ENCODE assay signal across 1 cellular context in genomic region chr7:489876-490275, GRCh38.
TF ChIP-seq lines count a peak whose summit lies in the region.

No MANE protein-coding gene starts in this region.

TF ChIP-seq in GM23338, 12 proteins besides CTCF, POLR2A, EP300 and RAD21 (continued from another document):
- TF ChIP-seq, protein P1, sequence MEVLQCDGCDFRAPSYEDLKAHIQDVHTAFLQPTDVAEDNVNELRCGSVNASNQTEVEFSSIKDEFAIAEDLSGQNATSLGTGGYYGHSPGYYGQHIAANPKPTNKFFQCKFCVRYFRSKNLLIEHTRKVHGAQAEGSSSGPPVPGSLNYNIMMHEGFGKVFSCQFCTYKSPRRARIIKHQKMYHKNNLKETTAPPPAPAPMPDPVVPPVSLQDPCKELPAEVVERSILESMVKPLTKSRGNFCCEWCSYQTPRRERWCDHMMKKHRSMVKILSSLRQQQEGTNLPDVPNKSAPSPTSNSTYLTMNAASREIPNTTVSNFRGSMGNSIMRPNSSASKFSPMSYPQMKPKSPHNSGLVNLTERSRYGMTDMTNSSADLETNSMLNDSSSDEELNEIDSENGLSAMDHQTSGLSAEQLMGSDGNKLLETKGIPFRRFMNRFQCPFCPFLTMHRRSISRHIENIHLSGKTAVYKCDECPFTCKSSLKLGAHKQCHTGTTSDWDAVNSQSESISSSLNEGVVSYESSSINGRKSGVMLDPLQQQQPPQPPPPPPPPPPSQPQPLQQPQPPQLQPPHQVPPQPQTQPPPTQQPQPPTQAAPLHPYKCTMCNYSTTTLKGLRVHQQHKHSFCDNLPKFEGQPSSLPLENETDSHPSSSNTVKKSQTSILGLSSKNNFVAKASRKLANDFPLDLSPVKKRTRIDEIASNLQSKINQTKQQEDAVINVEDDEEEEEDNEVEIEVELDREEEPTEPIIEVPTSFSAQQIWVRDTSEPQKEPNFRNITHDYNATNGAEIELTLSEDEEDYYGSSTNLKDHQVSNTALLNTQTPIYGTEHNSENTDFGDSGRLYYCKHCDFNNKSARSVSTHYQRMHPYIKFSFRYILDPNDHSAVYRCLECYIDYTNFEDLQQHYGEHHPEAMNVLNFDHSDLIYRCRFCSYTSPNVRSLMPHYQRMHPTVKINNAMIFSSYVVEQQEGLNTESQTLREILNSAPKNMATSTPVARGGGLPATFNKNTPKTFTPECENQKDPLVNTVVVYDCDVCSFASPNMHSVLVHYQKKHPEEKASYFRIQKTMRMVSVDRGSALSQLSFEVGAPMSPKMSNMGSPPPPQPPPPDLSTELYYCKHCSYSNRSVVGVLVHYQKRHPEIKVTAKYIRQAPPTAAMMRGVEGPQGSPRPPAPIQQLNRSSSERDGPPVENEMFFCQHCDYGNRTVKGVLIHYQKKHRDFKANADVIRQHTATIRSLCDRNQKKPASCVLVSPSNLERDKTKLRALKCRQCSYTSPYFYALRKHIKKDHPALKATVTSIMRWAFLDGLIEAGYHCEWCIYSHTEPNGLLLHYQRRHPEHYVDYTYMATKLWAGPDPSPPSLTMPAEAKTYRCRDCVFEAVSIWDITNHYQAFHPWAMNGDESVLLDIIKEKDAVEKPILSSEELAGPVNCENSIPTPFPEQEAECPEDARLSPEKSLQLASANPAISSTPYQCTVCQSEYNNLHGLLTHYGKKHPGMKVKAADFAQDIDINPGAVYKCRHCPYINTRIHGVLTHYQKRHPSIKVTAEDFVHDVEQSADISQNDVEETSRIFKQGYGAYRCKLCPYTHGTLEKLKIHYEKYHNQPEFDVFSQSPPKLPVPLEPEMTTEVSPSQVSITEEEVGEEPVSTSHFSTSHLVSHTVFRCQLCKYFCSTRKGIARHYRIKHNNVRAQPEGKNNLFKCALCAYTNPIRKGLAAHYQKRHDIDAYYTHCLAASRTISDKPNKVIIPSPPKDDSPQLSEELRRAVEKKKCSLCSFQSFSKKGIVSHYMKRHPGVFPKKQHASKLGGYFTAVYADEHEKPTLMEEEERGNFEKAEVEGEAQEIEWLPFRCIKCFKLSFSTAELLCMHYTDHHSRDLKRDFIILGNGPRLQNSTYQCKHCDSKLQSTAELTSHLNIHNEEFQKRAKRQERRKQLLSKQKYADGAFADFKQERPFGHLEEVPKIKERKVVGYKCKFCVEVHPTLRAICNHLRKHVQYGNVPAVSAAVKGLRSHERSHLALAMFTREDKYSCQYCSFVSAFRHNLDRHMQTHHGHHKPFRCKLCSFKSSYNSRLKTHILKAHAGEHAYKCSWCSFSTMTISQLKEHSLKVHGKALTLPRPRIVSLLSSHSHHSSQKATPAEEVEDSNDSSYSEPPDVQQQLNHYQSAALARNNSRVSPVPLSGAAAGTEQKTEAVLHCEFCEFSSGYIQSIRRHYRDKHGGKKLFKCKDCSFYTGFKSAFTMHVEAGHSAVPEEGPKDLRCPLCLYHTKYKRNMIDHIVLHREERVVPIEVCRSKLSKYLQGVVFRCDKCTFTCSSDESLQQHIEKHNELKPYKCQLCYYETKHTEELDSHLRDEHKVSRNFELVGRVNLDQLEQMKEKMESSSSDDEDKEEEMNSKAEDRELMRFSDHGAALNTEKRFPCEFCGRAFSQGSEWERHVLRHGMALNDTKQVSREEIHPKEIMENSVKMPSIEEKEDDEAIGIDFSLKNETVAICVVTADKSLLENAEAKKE (CRISPR knock-in tag; IDR thresholded peaks at IDR 0.05), result no peak
- no peak for TF ChIP-seq ZNF331 (CRISPR knock-in tag; IDR thresholded peaks at IDR 0.05; ENCODE audit: low read depth)
- no peak for TF ChIP-seq ZNF114 (CRISPR knock-in tag; IDR thresholded peaks at IDR 0.05)
- TF ChIP-seq EZH2 (IDR thresholded peaks at IDR 0.05; ENCODE audit: low read depth, unreplicated experiment), result no peak
- TF ChIP-seq, protein P2, sequence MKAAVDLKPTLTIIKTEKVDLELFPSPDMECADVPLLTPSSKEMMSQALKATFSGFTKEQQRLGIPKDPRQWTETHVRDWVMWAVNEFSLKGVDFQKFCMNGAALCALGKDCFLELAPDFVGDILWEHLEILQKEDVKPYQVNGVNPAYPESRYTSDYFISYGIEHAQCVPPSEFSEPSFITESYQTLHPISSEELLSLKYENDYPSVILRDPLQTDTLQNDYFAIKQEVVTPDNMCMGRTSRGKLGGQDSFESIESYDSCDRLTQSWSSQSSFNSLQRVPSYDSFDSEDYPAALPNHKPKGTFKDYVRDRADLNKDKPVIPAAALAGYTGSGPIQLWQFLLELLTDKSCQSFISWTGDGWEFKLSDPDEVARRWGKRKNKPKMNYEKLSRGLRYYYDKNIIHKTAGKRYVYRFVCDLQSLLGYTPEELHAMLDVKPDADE (IDR thresholded peaks at IDR 0.05), result no peak
